18 cellular contexts compared by ENCODE assay signal in the genomic region with DNA sequence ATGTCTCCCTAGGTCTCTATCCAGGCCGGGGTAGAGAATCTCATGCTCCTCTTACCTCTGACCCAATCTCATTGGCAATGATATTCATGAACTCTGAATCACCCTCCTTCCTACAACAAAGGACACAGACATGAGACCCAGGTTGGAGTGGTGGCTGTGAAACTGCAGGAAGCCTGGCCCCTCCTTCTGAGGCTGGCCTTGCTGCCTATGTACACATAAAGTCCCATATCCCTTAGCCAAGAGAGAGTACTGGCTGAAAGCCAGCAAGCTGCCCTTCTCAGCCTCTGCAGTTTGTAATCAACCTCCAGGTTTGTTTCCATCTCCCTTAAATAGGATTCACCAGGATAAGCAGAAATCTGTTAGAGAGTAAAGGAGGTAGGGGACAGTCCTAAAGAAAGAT. TPM values are rescaled to one million over a fixed set of nuclear protein-coding genes. Genes with fewer than 3 reads are reported as not detected.
DNase-seq lines count a peak whose midpoint lies in the region; ATAC-seq, FAIRE-seq and TF ChIP-seq lines count a peak whose summit lies in the region.
"Had no signal": no experiment of that assay in that cellular context is flagged by ENCODE, and none has a peak within 500 bp of the region (broad histone marks: within the 10 kb centered on the region; RNA-seq: fewer than 3 reads in every experiment).

No MANE protein-coding gene starts in this region.

- intact Hi-C loops in K562 (cut with micrococcal nuclease), result no loop called here

- no peaks in the 10 kb centered on the region for H4K20me1 ChIP-seq in K562 (replicated peaks; ENCODE audit: control insufficient read depth, insufficient read depth, low read length)

- H3K23ac ChIP-seq in mesenchymal stem cell (ENCODE audit: low read length in 2 of 2), result no peak overlapping the region

- no peaks in the 10 kb centered on the region for H3K79me2 ChIP-seq in K562 (ENCODE audit: control insufficient read depth, insufficient read depth, low read length)

- H3K4ac ChIP-seq in mesenchymal stem cell (ENCODE audit: low read depth in 1 of 2, low read length in 2 of 2), result no peak overlapping the region

- H3K27ac ChIP-seq in K562 (ENCODE audit: extremely low read depth, low read depth, low read length) (no peak overlapping the region), mesenchymal stem cell (ENCODE audit: low read length, poor library complexity, severe bottlenecking) (no peak overlapping the region)
- H3K27ac ChIP-seq: 22Rv1, C4-2B had no signal

- H3K4me2 ChIP-seq in K562 (ENCODE audit: insufficient read depth, low read length) (no peak overlapping the region), mesenchymal stem cell (ENCODE audit: low read length, poor library complexity, severe bottlenecking) (no peak overlapping the region)

- no peak overlapping the region for H2BK120ac ChIP-seq in mesenchymal stem cell (ENCODE audit: low read depth, low read length)

- H4K91ac ChIP-seq in mesenchymal stem cell (ENCODE audit: low read length), result peak overlapping the region; percentile 56

- in situ Hi-C loops in K562 (cut with MboI), result no loop called here

- H3K27me3 ChIP-seq in K562 (ENCODE audit: control insufficient read depth in 2 of 2, insufficient read depth in 2 of 2, low read length in 2 of 2) (no peaks in the 10 kb centered on the region), mesenchymal stem cell (ENCODE audit: control insufficient read depth in 1 of 2, insufficient read depth in 1 of 2, low read length in 2 of 2) (no peaks in the 10 kb centered on the region)

- no peak overlapping the region for H2BK5ac ChIP-seq in mesenchymal stem cell (ENCODE audit: low read depth, low read length, poor library complexity, severe bottlenecking)

- H2BK12ac ChIP-seq in mesenchymal stem cell (ENCODE audit: low read length in 2 of 2), result no peak overlapping the region

- no peaks in the 10 kb centered on the region for H3K9me1 ChIP-seq in K562 (ENCODE audit: control insufficient read depth, insufficient read depth, low read length)

- H2AFZ ChIP-seq in K562 (ENCODE audit: low read depth, low read length) (no peak overlapping the region), mesenchymal stem cell (ENCODE audit: low read depth, low read length) (no peak overlapping the region)

- H3K79me1 ChIP-seq in mesenchymal stem cell (replicated peaks; ENCODE audit: low read length, poor library complexity, severe bottlenecking), result peaks cover 5% of the 10 kb centered on the region

- H3K36me3 ChIP-seq in K562 (ENCODE audit: control insufficient read depth, insufficient read depth, low read length) (peaks cover 88% of the 10 kb centered on the region), mesenchymal stem cell (ENCODE audit: control insufficient read depth in 1 of 2, insufficient read depth in 2 of 2, low read depth in 1 of 2, low read length in 2 of 2) (peaks cover 71 to 81% of the 10 kb centered on the region in 2 experiments)

- no peak overlapping the region for H3K14ac ChIP-seq in mesenchymal stem cell (ENCODE audit: low read length in 2 of 2)

- FAIRE-seq in HTR-8/SVneo (lab: Jason Lieb, UNC) (peak; percentile 62), K562 (lab: Jason Lieb, UNC) (no peak)

- H3K9ac ChIP-seq in K562 (ENCODE audit: insufficient read depth in 1 of 2, low read depth in 2 of 2, low read length in 2 of 2), result no peak overlapping the region; a peak in 1 of 4 replicates
- no peak overlapping the region for H3K9ac ChIP-seq in mesenchymal stem cell (ENCODE audit: low read length)

- H3K4me1 ChIP-seq in K562 (replicated peaks in 1 of 2; ENCODE audit: control insufficient read depth in 2 of 2, insufficient read depth in 2 of 2, low read length in 2 of 2), result no peaks in the 10 kb centered on the region
- no peaks in the 10 kb centered on the region for H3K4me1 ChIP-seq in mesenchymal stem cell (ENCODE audit: control insufficient read depth, insufficient read depth, low read depth, low read length)

- no peak overlapping the region for H3K18ac ChIP-seq in mesenchymal stem cell (ENCODE audit: low read depth in 1 of 2, low read length in 2 of 2)

- H3K4me3 ChIP-seq in K562 (no peak overlapping the region), mesenchymal stem cell (ENCODE audit: insufficient read depth in 1 of 2, low read depth in 1 of 2, low read length in 2 of 2) (no peak overlapping the region)

- no peak for TF ChIP-seq CTCF in K562 (IDR thresholded peaks at IDR 0.05 in 2 of 3, conservative IDR thresholded peaks at IDR 0.05 in 1 of 3; ENCODE audit: insufficient read depth in 2 of 3, low read depth in 1 of 3, low read length in 3 of 3)

- no peak for TF ChIP-seq EP300 in K562 (IDR thresholded peaks at IDR 0.05; ENCODE audit: low read length)

- no peak for TF ChIP-seq POLR2A in K562 (conservative IDR thresholded peaks at IDR 0.05)

- peak; percentile 23 for DNase-seq in DMS53 (lab: John Stamatoyannopoulos, UW)
- no peak for DNase-seq in DMS53 treated with DMSO at 0.1 percent for 48 hours (lab: John Stamatoyannopoulos, UW; ENCODE audit: unreplicated experiment)
- DNase-seq in HTR-8/SVneo (ENCODE audit: insufficient read length, low spot score), result no peak
- DNase-seq in K562 (ENCODE audit: extremely low read depth in 1 of 4, low spot score in 3 of 4), result no peak
- no peak for DNase-seq in mesenchymal stem cell
- DNase-seq in GM19238 (ENCODE audit: insufficient read length, low spot score), result no peak
- DNase-seq in AML-193 (lab: John Stamatoyannopoulos, UW), result no peak
- DNase-seq: COR-L47, H9, IMR-90, NCI-H1436 treated with DMSO at 0.1 percent for 48 hours, NCI-H2107, Right ventricle myocardium superior had no signal

- WGBS in K562 (ENCODE audit: insufficient coverage, low coverage, missing lambda C conversion rate), result 100% methylated on average over 1 of the region's 1 CpG
- 83% methylated on average over 1 of the region's 1 CpG for WGBS in mesenchymal stem cell

- CTCF ChIA-PET in K562 (lab: Yijun Ruan, JAX; ENCODE audit: low intra/inter-chr PET ratio), result no interaction called here

- H3K9me3 ChIP-seq in K562 (replicated peaks; ENCODE audit: control insufficient read depth, insufficient read depth, low read depth, low read length), result no peaks in the 10 kb centered on the region
- no peaks in the 10 kb centered on the region for H3K9me3 ChIP-seq in mesenchymal stem cell (ENCODE audit: control insufficient read depth, low read length)

- H2AK5ac ChIP-seq in mesenchymal stem cell (ENCODE audit: low read length, severe bottlenecking), result no peak overlapping the region

- no peak overlapping the region for H4K8ac ChIP-seq in mesenchymal stem cell (ENCODE audit: low read length)

- POLR2A ChIA-PET in K562 (lab: Yijun Ruan, JAX), result interaction anchor here (1.4 to 2.4 kb wide), 2 partner anchors 10 to 16 kb away, joined by 5 to 9 read pairs; a partner anchor contains a TSS

- no peak overlapping the region for H2BK15ac ChIP-seq in mesenchymal stem cell (ENCODE audit: low read depth, poor library complexity, severe bottlenecking)

- BruUV-seq in K562 (replicated peaks; lab: Mats Ljungman, UMichigan), result no TSS peak

- no peak for ATAC-seq in K562
- ATAC-seq in esophagus mucosa, result no peak
- ATAC-seq: Panc1, SK-N-SH treated with all-trans-retinoic acid at 6 μM for 48 hours had no signal

- no peak for TF ChIP-seq RAD21 in K562 (CRISPR knock-in tag; conservative IDR thresholded peaks at IDR 0.05 in 1 of 2, IDR thresholded peaks at IDR 0.05 in 1 of 2)

RNA-seq across cellular contexts. Expression of a gene that starts 10.6 kb away (rescaled TPM):
- 277 and 420 TPM in 2 replicates for total RNA-seq in K562 (2011; cell fraction: chromatin; rRNA removed; ENCODE audit: low replicate concordance)
- 213 and 237 TPM in 2 replicates for total RNA-seq in K562 (2011; cell fraction: nucleolus; rRNA removed)
- total RNA-seq in K562 (2011; cell fraction: nucleoplasm; rRNA removed), result 221 and 229 TPM in 2 replicates
- total RNA-seq in K562 (2014; rRNA removed), result 65.3 and 68.6 TPM in 2 replicates
- total RNA-seq in K562 (2014; rRNA removed; fragmentation: Illumina TruSeq; extraction: Trizol), result 57.8 and 61.9 TPM in 2 replicates
- total RNA-seq in K562 (2015; rRNA removed; fragmentation: Illumina TruSeq; extraction: Trizol), result 56.9 and 57.4 TPM in 2 replicates
- 56.8 and 60.7 TPM in 2 replicates for total RNA-seq in K562 (2021)
- 58.1 and 98.5 TPM in 2 replicates for polyA plus RNA-seq in K562 (2011; rRNA removed)
- 45.3 and 56.2 TPM in 2 replicates for polyA plus RNA-seq in K562 (2011; cell fraction: cytosol; rRNA removed)
- 109 and 138 TPM in 2 replicates for polyA plus RNA-seq in K562 (2011; cell fraction: nucleus; rRNA removed)
- polyA plus RNA-seq in K562 (2012), result 59.7 and 71.1 TPM in 2 replicates
- polyA plus RNA-seq in K562 (2014; fragmentation: Illumina TruSeq; extraction: Trizol), result 67.8 and 75.1 TPM in 2 replicates
- polyA plus RNA-seq in K562 (2014; fragmentation: Nextera tagmentation; extraction: Ambion mirVana), result 10 to 100 TPM; 51.7 to 91.5 TPM
- 96.2 and 97.9 TPM in 2 replicates for polyA plus RNA-seq in K562 (2014; rRNA removed)
- 52.6 and 91.8 TPM in 2 replicates for polyA minus RNA-seq in K562 (2011; rRNA and poly(A)+ RNA removed)
- 19.5 and 27.7 TPM in 2 replicates for polyA minus RNA-seq in K562 (2011; cell fraction: cytosol; rRNA and poly(A)+ RNA removed)
- 52.2 and 56.8 TPM in 2 replicates for polyA minus RNA-seq in K562 (2011; cell fraction: nucleus; rRNA and poly(A)+ RNA removed)
- polyA plus RNA-seq in mesenchymal stem cell (2013, experiment 1 of 2), result 35.7 TPM
- polyA plus RNA-seq in mesenchymal stem cell (2013, experiment 2 of 2), result 36.6 TPM
- total RNA-seq in esophagus mucosa, result 17.8 TPM

RNA-seq across cellular contexts. Expression of a gene that starts 26.2 kb away (rescaled TPM):
- total RNA-seq in K562 (2011; cell fraction: chromatin; rRNA removed; ENCODE audit: low replicate concordance), result 29.7 and 49.0 TPM in 2 replicates
- total RNA-seq in K562 (2011; cell fraction: nucleolus; rRNA removed), result 21.0 and 22.5 TPM in 2 replicates
- 22.1 and 38.2 TPM in 2 replicates for total RNA-seq in K562 (2011; cell fraction: nucleoplasm; rRNA removed)
- 6.0 and 12.2 TPM in 2 replicates for total RNA-seq in K562 (2014; rRNA removed)
- 8.8 and 9.0 TPM in 2 replicates for total RNA-seq in K562 (2014; rRNA removed; fragmentation: Illumina TruSeq; extraction: Trizol)
- total RNA-seq in K562 (2015; rRNA removed; fragmentation: Illumina TruSeq; extraction: Trizol), result 6.8 and 7.8 TPM in 2 replicates
- 8.2 and 9.6 TPM in 2 replicates for total RNA-seq in K562 (2021)
- polyA plus RNA-seq in K562 (2011; rRNA removed), result 5.5 and 7.7 TPM in 2 replicates
- 5.1 and 7.1 TPM in 2 replicates for polyA plus RNA-seq in K562 (2011; cell fraction: cytosol; rRNA removed)
- 8.0 and 9.9 TPM in 2 replicates for polyA plus RNA-seq in K562 (2011; cell fraction: nucleus; rRNA removed)
- 10.0 and 17.2 TPM in 2 replicates for polyA plus RNA-seq in K562 (2012)
- polyA plus RNA-seq in K562 (2014; fragmentation: Illumina TruSeq; extraction: Trizol), result 11.8 and 12.1 TPM in 2 replicates
- 10 to 100 TPM; 11.5 to 16.0 TPM for polyA plus RNA-seq in K562 (2014; fragmentation: Nextera tagmentation; extraction: Ambion mirVana)
- polyA plus RNA-seq in K562 (2014; rRNA removed), result 10.9 and 14.5 TPM in 2 replicates
- 5.8 and 9.6 TPM in 2 replicates for polyA minus RNA-seq in K562 (2011; rRNA and poly(A)+ RNA removed)
- polyA minus RNA-seq in K562 (2011; cell fraction: cytosol; rRNA and poly(A)+ RNA removed), result 3.7 and 6.1 TPM in 2 replicates
- polyA minus RNA-seq in K562 (2011; cell fraction: nucleus; rRNA and poly(A)+ RNA removed), result 6.6 and 7.0 TPM in 2 replicates
- 1.3 TPM for polyA plus RNA-seq in mesenchymal stem cell (2013, experiment 1 of 2)
- 1.2 TPM for polyA plus RNA-seq in mesenchymal stem cell (2013, experiment 2 of 2)
- total RNA-seq in esophagus mucosa, result 0.28 TPM

RNA-seq across cellular contexts. Expression of a gene that starts 26.7 kb away (rescaled TPM):
- total RNA-seq in K562 (2011; cell fraction: chromatin; rRNA removed; ENCODE audit: low replicate concordance), result 45.7 and 57.8 TPM in 2 replicates
- total RNA-seq in K562 (2011; cell fraction: nucleolus; rRNA removed), result 36.1 and 40.2 TPM in 2 replicates
- total RNA-seq in K562 (2011; cell fraction: nucleoplasm; rRNA removed), result 40.8 and 43.7 TPM in 2 replicates
- 9.4 and 12.0 TPM in 2 replicates for total RNA-seq in K562 (2014; rRNA removed)
- 6.3 and 6.6 TPM in 2 replicates for total RNA-seq in K562 (2014; rRNA removed; fragmentation: Illumina TruSeq; extraction: Trizol)
- total RNA-seq in K562 (2015; rRNA removed; fragmentation: Illumina TruSeq; extraction: Trizol), result 9.0 and 9.4 TPM in 2 replicates
- 11.1 and 12.5 TPM in 2 replicates for total RNA-seq in K562 (2021)
- 8.1 and 10.5 TPM in 2 replicates for polyA plus RNA-seq in K562 (2011; rRNA removed)
- 5.6 and 8.2 TPM in 2 replicates for polyA plus RNA-seq in K562 (2011; cell fraction: cytosol; rRNA removed)
- 7.3 and 11.3 TPM in 2 replicates for polyA plus RNA-seq in K562 (2011; cell fraction: nucleus; rRNA removed)
- 10.6 and 11.1 TPM in 2 replicates for polyA plus RNA-seq in K562 (2012)
- polyA plus RNA-seq in K562 (2014; fragmentation: Illumina TruSeq; extraction: Trizol), result 10.5 and 12.6 TPM in 2 replicates
- 1 to 10 TPM; 3.4 to 3.6 TPM for polyA plus RNA-seq in K562 (2014; fragmentation: Nextera tagmentation; extraction: Ambion mirVana)
- polyA plus RNA-seq in K562 (2014; rRNA removed), result 8.3 and 8.8 TPM in 2 replicates
- polyA minus RNA-seq in K562 (2011; rRNA and poly(A)+ RNA removed), result 12.3 and 18.9 TPM in 2 replicates
- polyA minus RNA-seq in K562 (2011; cell fraction: cytosol; rRNA and poly(A)+ RNA removed), result 4.2 and 8.2 TPM in 2 replicates
- 5.3 and 8.8 TPM in 2 replicates for polyA minus RNA-seq in K562 (2011; cell fraction: nucleus; rRNA and poly(A)+ RNA removed)
- 6.8 TPM for polyA plus RNA-seq in mesenchymal stem cell (2013, experiment 1 of 2)
- polyA plus RNA-seq in mesenchymal stem cell (2013, experiment 2 of 2), result 7.1 TPM
- 5.8 TPM for total RNA-seq in esophagus mucosa

RNA-seq across cellular contexts. Expression of a gene that starts 44.5 kb away (rescaled TPM):
- 253 and 412 TPM in 2 replicates for total RNA-seq in K562 (2011; cell fraction: chromatin; rRNA removed; ENCODE audit: low replicate concordance)
- 1,095 and 1,098 TPM in 2 replicates for total RNA-seq in K562 (2011; cell fraction: nucleolus; rRNA removed)
- total RNA-seq in K562 (2011; cell fraction: nucleoplasm; rRNA removed), result 971 and 1,742 TPM in 2 replicates
- total RNA-seq in K562 (2014; rRNA removed) (2,067 and 2,551 TPM in 2 replicates), K562 (2014; rRNA removed; fragmentation: Illumina TruSeq; extraction: Trizol) (2,142 and 2,848 TPM in 2 replicates), K562 (2015; rRNA removed; fragmentation: Illumina TruSeq; extraction: Trizol) (2,702 and 3,023 TPM in 2 replicates), K562 (2021) (1,539 and 1,728 TPM in 2 replicates), esophagus mucosa (1,265 TPM)
- polyA plus RNA-seq in K562 (2011; rRNA removed) (5,002 and 6,155 TPM in 2 replicates), K562 (2014; fragmentation: Illumina TruSeq; extraction: Trizol) (4,115 and 4,591 TPM in 2 replicates), K562 (2014; fragmentation: Nextera tagmentation; extraction: Ambion mirVana) (1,000 to 10,000 TPM; 3,710 to 4,120 TPM), K562 (2014; rRNA removed) (3,174 and 4,926 TPM in 2 replicates)
- 2,939 and 4,172 TPM in 2 replicates for polyA plus RNA-seq in K562 (2011; cell fraction: cytosol; rRNA removed)
- polyA plus RNA-seq in K562 (2011; cell fraction: nucleus; rRNA removed), result 1,268 and 1,390 TPM in 2 replicates
- polyA plus RNA-seq in K562 (2012), result 3,200 and 4,932 TPM in 2 replicates
- 945 and 1,386 TPM in 2 replicates for polyA minus RNA-seq in K562 (2011; rRNA and poly(A)+ RNA removed)
- 577 and 776 TPM in 2 replicates for polyA minus RNA-seq in K562 (2011; cell fraction: cytosol; rRNA and poly(A)+ RNA removed)
- 198 and 385 TPM in 2 replicates for polyA minus RNA-seq in K562 (2011; cell fraction: nucleus; rRNA and poly(A)+ RNA removed)
- 5,075 TPM for polyA plus RNA-seq in mesenchymal stem cell (2013, experiment 1 of 2)
- 4,888 TPM for polyA plus RNA-seq in mesenchymal stem cell (2013, experiment 2 of 2)

RNA-seq across cellular contexts. Expression of a gene that starts 52.9 kb away (rescaled TPM):
- total RNA-seq in K562 (2011; cell fraction: chromatin; rRNA removed; ENCODE audit: low replicate concordance), result 4.9 and 13.4 TPM in 2 replicates
- total RNA-seq in K562 (2011; cell fraction: nucleolus; rRNA removed), result 12.0 and 15.2 TPM in 2 replicates
- 8.1 and 8.3 TPM in 2 replicates for total RNA-seq in K562 (2011; cell fraction: nucleoplasm; rRNA removed)
- total RNA-seq in K562 (2014; rRNA removed) (11.7 and 13.9 TPM in 2 replicates), K562 (2014; rRNA removed; fragmentation: Illumina TruSeq; extraction: Trizol) (3.9 and 4.7 TPM in 2 replicates), K562 (2015; rRNA removed; fragmentation: Illumina TruSeq; extraction: Trizol) (8.4 and 9.4 TPM in 2 replicates), K562 (2021) (10.6 TPM in 2 replicates), esophagus mucosa (7.7 TPM)
- polyA plus RNA-seq in K562 (2011; rRNA removed) (5.3 and 7.5 TPM in 2 replicates), K562 (2014; fragmentation: Illumina TruSeq; extraction: Trizol) (11.3 TPM in 2 replicates), K562 (2014; fragmentation: Nextera tagmentation; extraction: Ambion mirVana) (10 to 100 TPM in 1 of 2 experiments, 1 to 10 TPM in 1; 4.4 to 10.2 TPM), K562 (2014; rRNA removed) (12.0 and 13.1 TPM in 2 replicates)
- 8.4 and 15.8 TPM in 2 replicates for polyA plus RNA-seq in K562 (2011; cell fraction: cytosol; rRNA removed)
- 8.6 and 12.3 TPM in 2 replicates for polyA plus RNA-seq in K562 (2011; cell fraction: nucleus; rRNA removed)
- 16.2 and 33.1 TPM in 2 replicates for polyA plus RNA-seq in K562 (2012)
- polyA minus RNA-seq in K562 (2011; rRNA and poly(A)+ RNA removed), result 2.5 and 4.1 TPM in 2 replicates
- polyA minus RNA-seq in K562 (2011; cell fraction: cytosol; rRNA and poly(A)+ RNA removed), result 2.3 and 3.0 TPM in 2 replicates
- polyA minus RNA-seq in K562 (2011; cell fraction: nucleus; rRNA and poly(A)+ RNA removed), result 3.2 and 3.3 TPM in 2 replicates
- polyA plus RNA-seq in mesenchymal stem cell (2013, experiment 1 of 2), result 27.4 TPM
- polyA plus RNA-seq in mesenchymal stem cell (2013, experiment 2 of 2), result 24.5 TPM
